14 cellular contexts compared by ENCODE assay signal in genomic region chr11:72970557-72971118, GRCh38.
DNase-seq lines count a peak whose midpoint lies in the region; ATAC-seq, FAIRE-seq and TF ChIP-seq lines count a peak whose summit lies in the region.
"Had no signal": no experiment of that assay in that cellular context is flagged by ENCODE, and none has a peak within 500 bp of the region (broad histone marks: within the 10 kb centered on the region; RNA-seq: fewer than 3 reads in every experiment).

No MANE protein-coding gene starts in this region.

- no peak overlapping the region for H3K9ac ChIP-seq in HepG2 (ENCODE audit: insufficient read depth, low read depth, low read length)

- BruUV-seq in HepG2 (replicated peaks; lab: Mats Ljungman, UMichigan): no TSS peak

- TF ChIP-seq EP300 in HepG2 (IDR thresholded peaks at IDR 0.05; ENCODE audit: low read depth in 2 of 2, low read length in 2 of 2) (no peak), HepG2 (CRISPR knock-in tag; IDR thresholded peaks at IDR 0.05; ENCODE audit: borderline replicate concordance) (no peak)

- in situ Hi-C loops in HepG2 (cut with HindIII; ENCODE audit: extremely low pct_ligation_motif_present, low pct_unique_long_range_greater_than_20kb): no loop called here

- POLR2A ChIA-PET in HepG2 (lab: Yijun Ruan, JAX): no interaction called here

- no peak for ATAC-seq in HepG2
- no peak for ATAC-seq in right lobe of liver
- ATAC-seq in central memory CD8-positive, alpha-beta T cell (replicated peaks; ENCODE audit: extremely low read depth, poor library complexity, severe bottlenecking): no peak
- ATAC-seq in stimulated activated naive B cell treated with anti-CD40 and anti-IgM and Interleukin-4, amounts not matched to agents 10 μg/mL and 1 μg/mL and 100 μg/mL, for 72 hours (replicated peaks): no peak
- ATAC-seq in HG02798 (IDR thresholded peaks at IDR 0.05; ENCODE audit: poor library complexity, unreplicated experiment): no peak
- ATAC-seq in HG02588 (IDR thresholded peaks at IDR 0.05; ENCODE audit: unreplicated experiment): no peak

- H4K20me1 ChIP-seq in HepG2 (ENCODE audit: insufficient read depth, low read length): no peaks in the 10 kb centered on the region

- no peak overlapping the region for H3K4me2 ChIP-seq in HepG2 (ENCODE audit: low read depth, low read length)

- no peak for TF ChIP-seq RAD21 in HepG2 (CRISPR knock-in tag; IDR thresholded peaks at IDR 0.05)

- H3K27ac Mint-ChIP-seq in central memory CD8-positive, alpha-beta T cell (ENCODE audit: low read depth): peak overlapping the region; percentile 64
- peak overlapping the region; percentile 81 for H3K27ac Mint-ChIP-seq in stimulated activated naive B cell treated with anti-CD40 and anti-IgM and Interleukin-4, amounts not matched to agents 10 μg/mL and 1 μg/mL and 100 μg/mL, for 72 hours

- no peak for TF ChIP-seq POLR2A in HepG2 (IDR thresholded peaks at IDR 0.05; ENCODE audit: insufficient read depth in 1 of 2, low read depth in 2 of 2, low read length in 2 of 2)
- TF ChIP-seq POLR2A in right lobe of liver (IDR thresholded peaks at IDR 0.05): no peak

- WGBS in HepG2 (ENCODE audit: low lambda C conversion rate): 97% methylated on average over 6 of the region's 6 CpGs
- WGBS in right lobe of liver (ENCODE audit: insufficient coverage, low coverage, low lambda C conversion rate, missing lambda C conversion rate): 70% methylated on average over 6 of the region's 6 CpGs

- no peak overlapping the region for H3K27ac ChIP-seq in HepG2 (ENCODE audit: extremely low read length, insufficient read depth, low read length)
- no peak overlapping the region for H3K27ac ChIP-seq in right lobe of liver
- H3K27ac ChIP-seq in SJSA1: peak overlapping the region; percentile 29; the same call in 1 of the 2 replicates

- no peaks in the 10 kb centered on the region for H3K9me3 Mint-ChIP-seq in central memory CD8-positive, alpha-beta T cell
- H3K9me3 Mint-ChIP-seq in stimulated activated naive B cell treated with anti-CD40 and anti-IgM and Interleukin-4, amounts not matched to agents 10 μg/mL and 1 μg/mL and 100 μg/mL, for 72 hours: peaks cover 4 to 20% of the 10 kb centered on the region in 2 donors

- H3K4me3 ChIP-seq in HepG2 (replicated peaks in 1 of 3; ENCODE audit: insufficient read depth in 1 of 3, low read depth in 2 of 3, low read length in 3 of 3) (no peak overlapping the region), right lobe of liver (no peak overlapping the region), SJSA1 (no peak overlapping the region)
- H3K4me3 ChIP-seq: skin epidermis had no signal

- H3K27me3 ChIP-seq in HepG2 (ENCODE audit: control insufficient read depth in 1 of 2, insufficient read depth in 2 of 2, low read length in 2 of 2) (no peaks in the 10 kb centered on the region), right lobe of liver (no peaks in the 10 kb centered on the region), SJSA1 (replicated peaks) (no peaks in the 10 kb centered on the region)
- H3K27me3 ChIP-seq: BE2C had no signal

- no peak for TF ChIP-seq CTCF in HepG2 (CRISPR knock-in tag; IDR thresholded peaks at IDR 0.05)
- no peak for TF ChIP-seq CTCF in right lobe of liver (IDR thresholded peaks at IDR 0.05)

- peaks cover 5% of the 10 kb centered on the region for H3K79me2 ChIP-seq in HepG2 (ENCODE audit: insufficient read depth, low read length)

- peaks cover 8% of the 10 kb centered on the region for H3K36me3 Mint-ChIP-seq in central memory CD8-positive, alpha-beta T cell (ENCODE audit: insufficient read depth)
- H3K36me3 Mint-ChIP-seq in stimulated activated naive B cell treated with anti-CD40 and anti-IgM and Interleukin-4, amounts not matched to agents 10 μg/mL and 1 μg/mL and 100 μg/mL, for 72 hours: peaks cover 51 to 76% of the 10 kb centered on the region in 2 donors

- peaks cover 39% of the 10 kb centered on the region for H3K4me1 Mint-ChIP-seq in central memory CD8-positive, alpha-beta T cell
- H3K4me1 Mint-ChIP-seq in stimulated activated naive B cell treated with anti-CD40 and anti-IgM and Interleukin-4, amounts not matched to agents 10 μg/mL and 1 μg/mL and 100 μg/mL, for 72 hours: peaks cover 38 to 78% of the 10 kb centered on the region in 2 donors

- intact Hi-C loops in HepG2 (cut with micrococcal nuclease; ENCODE audit: unreplicated experiment) (no loop called here), right lobe of liver (cut with DNase I) (no loop called here)

- CTCF ChIA-PET in HepG2 (lab: Yijun Ruan, JAX; ENCODE audit: low intra/inter-chr PET ratio, low total read pairs): no interaction called here

- H3K36me3 ChIP-seq in HepG2 (replicated peaks in 1 of 2; ENCODE audit: control insufficient read depth in 1 of 2, insufficient read depth in 2 of 2, low read length in 2 of 2) (peaks cover 15 to 38% of the 10 kb centered on the region in 2 experiments), right lobe of liver (no peaks in the 10 kb centered on the region), SJSA1 (no peaks in the 10 kb centered on the region)
- H3K36me3 ChIP-seq: BE2C had no signal

- H3K9me3 ChIP-seq in HepG2 (ENCODE audit: low read length) (no peaks in the 10 kb centered on the region), right lobe of liver (no peaks in the 10 kb centered on the region), SJSA1 (replicated peaks) (no peaks in the 10 kb centered on the region)
- H3K9me3 ChIP-seq: BE2C had no signal

- DNase-seq in HepG2 (ENCODE audit: low spot score) (no peak), right lobe of liver (no peak), SJSA1 (ENCODE audit: low read depth in 1 of 2, low spot score in 2 of 2) (no peak), SIG-M5 (lab: John Stamatoyannopoulos, UW) (no peak)
- no peak for DNase-seq in central memory CD8-positive, alpha-beta T cell (ENCODE audit: low spot score in 2 of 2)
- no peak for DNase-seq in stimulated activated naive B cell treated with anti-CD40 and anti-IgM and Interleukin-4, amounts not matched to agents 10 μg/mL and 1 μg/mL and 100 μg/mL, for 72 hours
- DNase-seq: BE2C, GOT3, NCI-H2029 treated with DMSO at 0.1 percent for 48 hours, SW 1271 had no signal

- H3K4me1 ChIP-seq in HepG2 (ENCODE audit: insufficient read depth, low read length) (no peaks in the 10 kb centered on the region), right lobe of liver (no peaks in the 10 kb centered on the region), SJSA1 (replicated peaks) (peaks cover 21% of the 10 kb centered on the region)
- H3K4me1 ChIP-seq: BE2C had no signal

- H3K27me3 Mint-ChIP-seq in central memory CD8-positive, alpha-beta T cell: no peaks in the 10 kb centered on the region
- no peaks in the 10 kb centered on the region for H3K27me3 Mint-ChIP-seq in stimulated activated naive B cell treated with anti-CD40 and anti-IgM and Interleukin-4, amounts not matched to agents 10 μg/mL and 1 μg/mL and 100 μg/mL, for 72 hours

- peak overlapping the region; percentile 14 for H3K4me3 Mint-ChIP-seq in central memory CD8-positive, alpha-beta T cell
- H3K4me3 Mint-ChIP-seq in stimulated activated naive B cell treated with anti-CD40 and anti-IgM and Interleukin-4, amounts not matched to agents 10 μg/mL and 1 μg/mL and 100 μg/mL, for 72 hours: no peak overlapping the region

- no peak overlapping the region for H2AFZ ChIP-seq in HepG2 (ENCODE audit: low read length)

- FAIRE-seq in HepG2 (lab: Jason Lieb, UNC): no peak
- FAIRE-seq: bronchial epithelial cell had no signal

TF ChIP-seq in HepG2, 621 proteins besides CTCF, POLR2A, EP300 and RAD21:
- no peak for TF ChIP-seq ZFP36L2 (CRISPR knock-in tag; IDR thresholded peaks at IDR 0.05)
- peak; percentile 68 for TF ChIP-seq RBM22 (optimal IDR thresholded peaks at IDR 0.05; ENCODE audit: low read length)
